Comparison of ENCODE assay signal across 14 cellular contexts in the genomic region with DNA sequence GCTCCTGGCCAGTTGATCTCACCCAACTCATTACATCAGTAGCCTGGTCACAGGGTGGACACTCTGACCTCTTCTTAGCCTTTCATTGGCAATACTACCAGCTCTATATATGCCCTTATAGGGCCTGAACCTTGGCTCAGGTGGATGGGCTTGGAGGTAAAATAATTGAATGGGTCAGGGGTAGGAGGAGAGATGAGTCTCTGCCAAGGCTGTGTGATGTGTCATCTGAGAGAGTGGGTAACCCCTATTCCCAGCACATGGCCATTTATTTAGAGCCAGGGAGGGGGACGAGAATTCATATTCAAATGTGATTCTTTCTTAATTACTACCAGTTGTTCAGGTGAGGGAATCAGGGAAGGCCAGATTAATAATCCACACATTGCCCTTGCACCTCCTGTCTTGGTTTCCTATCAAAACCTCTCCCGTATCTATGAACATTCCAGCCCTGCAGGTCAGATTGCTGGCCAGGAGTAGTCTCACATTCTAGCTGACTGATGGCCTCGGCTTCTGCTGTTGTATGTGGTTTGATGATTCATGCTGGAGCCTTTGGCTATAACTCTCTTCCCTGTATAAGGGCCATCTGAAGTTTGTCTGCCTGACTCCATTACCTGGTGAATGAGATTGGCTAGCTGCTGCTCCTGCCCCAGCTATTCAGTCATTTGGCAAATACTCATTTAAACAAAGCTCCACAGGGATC. TPM values are rescaled to one million over a fixed set of nuclear protein-coding genes. Genes with fewer than 3 reads are reported as not detected.
DNase-seq lines count a peak whose midpoint lies in the region; ATAC-seq and TF ChIP-seq lines count a peak whose summit lies in the region.
"Had no signal": no experiment of that assay in that cellular context is flagged by ENCODE, and none has a peak within 500 bp of the region (broad histone marks: within the 10 kb centered on the region; RNA-seq: fewer than 3 reads in every experiment).

No MANE protein-coding gene starts in this region.

- H3K4me3 ChIP-seq in choroid plexus epithelial cell (ENCODE audit: low read depth, low read length): no peak overlapping the region
- H3K4me3 ChIP-seq: esophagus muscularis mucosa had no signal

- peak; percentile 77 for DNase-seq in GM03348 (ENCODE audit: low spot score)
- DNase-seq in OCI-M1 (lab: John Stamatoyannopoulos, UW): peak; percentile 42
- peak; percentile 85 for DNase-seq in choroid plexus epithelial cell (ENCODE audit: low read depth)
- no peak for DNase-seq in omental fat pad (ENCODE audit: low spot score)
- no peak for DNase-seq in stimulated activated CD4-positive, alpha-beta T cell treated with anti-CD3 and anti-CD28 coated beads, Interleukin-2, amount 100 ng/mL, for 24 hours
- no peak for DNase-seq in RPMI8226
- DNase-seq in NCI-H1417 treated with DMSO at 0.1 percent for 48 hours (lab: John Stamatoyannopoulos, UW): no peak
- DNase-seq: activated CD4-positive, alpha-beta T cell treated with anti-CD3 and anti-CD28 coated beads for 48 hours; activated naive CD8-positive, alpha-beta T cell treated with anti-CD3 and anti-CD28 coated beads, Interleukin-2, amount 50 U/mL, for 24 hours; stimulated activated CD4-positive, alpha-beta T cell treated with anti-CD3 and anti-CD28 coated beads, Interleukin-15, amount 100 ng/mL, for 24 hours had no signal

- TF ChIP-seq CTCF in choroid plexus epithelial cell (conservative IDR thresholded peaks at IDR 0.05; ENCODE audit: low read depth, low read length) (no peak), omental fat pad (IDR thresholded peaks at IDR 0.05) (no peak)

- ATAC-seq in omental fat pad (ENCODE audit: low FRiP score): peak; percentile 81
- no peak for ATAC-seq in GM21423 (IDR thresholded peaks at IDR 0.05; ENCODE audit: unreplicated experiment)
- ATAC-seq: activated naive CD8-positive, alpha-beta T cell treated with anti-CD3 and anti-CD28 coated beads, Interleukin-2, amount 50 U/mL, for 24 hours had no signal

RNA-seq across cellular contexts. Expression of a gene that starts 13.4 kb away (rescaled TPM):
- total RNA-seq in omental fat pad: not detected
- total RNA-seq: esophagus muscularis mucosa, OCI-LY7, temporal lobe had no signal

RNA-seq across cellular contexts. Expression of a gene that starts 25.8 kb away (rescaled TPM):
- 100 to 1,000 TPM; 143 to 184 (median 163) TPM for total RNA-seq in omental fat pad

Comparison
In these comparisons a context has a peak if more than half of its experiments do, and no peak if none do; other contexts are left out.
1. DNase-seq: peak in GM03348 (single experiment), OCI-M1 (single experiment) and choroid plexus epithelial cell (single experiment); none in omental fat pad (single experiment), stimulated activated CD4-positive, alpha-beta T cell treated with anti-CD3 and anti-CD28 coated beads, Interleukin-2, amount 100 ng/mL, for 24 hours (0 of 2), RPMI8226 (single experiment) and NCI-H1417 treated with DMSO at 0.1 percent for 48 hours (single experiment).